In genomic region chr5:54646285-54647101, GRCh38 we compare ENCODE assay signal across 8 cellular contexts.
DNase-seq lines count a peak whose midpoint lies in the region; ATAC-seq and TF ChIP-seq lines count a peak whose summit lies in the region.

No MANE protein-coding gene starts in this region.

- H3K4me2 ChIP-seq in skeletal muscle satellite cell (ENCODE audit: low read length): peak overlapping the region; percentile 60

- TF ChIP-seq CTCF in left ventricle myocardium inferior (IDR thresholded peaks at IDR 0.05; ENCODE audit: borderline replicate concordance): peak; percentile 25

- H3K4me3 ChIP-seq in SJCRH30: no peak overlapping the region
- no peak overlapping the region for H3K4me3 ChIP-seq in left ventricle myocardium inferior
- peak overlapping the region; percentile 1 for H3K4me3 ChIP-seq in skeletal muscle satellite cell (ENCODE audit: low read length)

- H3K27ac ChIP-seq in SJCRH30 (no peak overlapping the region), left ventricle myocardium inferior (replicated peaks) (peak overlapping the region; percentile 83)

- H3K9ac ChIP-seq in skeletal muscle satellite cell (ENCODE audit: low read depth, low read length): peak overlapping the region; percentile 2

- intact Hi-C loops in left ventricle myocardium inferior (cut with micrococcal nuclease): no loop called here

- H3K4me1 ChIP-seq in SJCRH30 (no peaks in the 10 kb centered on the region), left ventricle myocardium inferior (peaks cover 42% of the 10 kb centered on the region), skeletal muscle satellite cell (ENCODE audit: control insufficient read depth, insufficient read depth, low read length) (peaks cover 47% of the 10 kb centered on the region)

- H3K9me3 ChIP-seq in SJCRH30 (replicated peaks): no peaks in the 10 kb centered on the region
- H3K9me3 ChIP-seq in left ventricle myocardium inferior (replicated peaks): no peaks in the 10 kb centered on the region
- no peaks in the 10 kb centered on the region for H3K9me3 ChIP-seq in skeletal muscle satellite cell (replicated peaks; ENCODE audit: low read length)

- H3K27me3 ChIP-seq in SJCRH30: no peaks in the 10 kb centered on the region
- no peaks in the 10 kb centered on the region for H3K27me3 ChIP-seq in left ventricle myocardium inferior (ENCODE audit: low read depth)
- H3K27me3 ChIP-seq in skeletal muscle satellite cell (ENCODE audit: control insufficient read depth, insufficient read depth, low read length): no peaks in the 10 kb centered on the region

- DNase-seq in Ammon's horn (ENCODE audit: low spot score) (peak; percentile 81), SJCRH30 (peak; percentile 43 to 46), left ventricle myocardium inferior (peak; percentile 88), GF-D8 (lab: John Stamatoyannopoulos, UW) (no peak)
- peak; percentile 14 for DNase-seq in activated naive CD8-positive, alpha-beta T cell treated with anti-CD3 and anti-CD28 coated beads, Interleukin-2, amount 50 U/mL, for 16 hours (ENCODE audit: low read depth, low spot score)

- no peaks in the 10 kb centered on the region for H3K36me3 ChIP-seq in SJCRH30
- H3K36me3 ChIP-seq in left ventricle myocardium inferior: no peaks in the 10 kb centered on the region
- no peaks in the 10 kb centered on the region for H3K36me3 ChIP-seq in skeletal muscle satellite cell (ENCODE audit: insufficient read depth, low read length)

- peak; percentile 95 for ATAC-seq in GM19351 (IDR thresholded peaks at IDR 0.05; ENCODE audit: unreplicated experiment)
- ATAC-seq in HG03442 (IDR thresholded peaks at IDR 0.05; ENCODE audit: unreplicated experiment): peak; percentile 90
